Comparison of ENCODE assay signal across 9 cellular contexts in the genomic region with DNA sequence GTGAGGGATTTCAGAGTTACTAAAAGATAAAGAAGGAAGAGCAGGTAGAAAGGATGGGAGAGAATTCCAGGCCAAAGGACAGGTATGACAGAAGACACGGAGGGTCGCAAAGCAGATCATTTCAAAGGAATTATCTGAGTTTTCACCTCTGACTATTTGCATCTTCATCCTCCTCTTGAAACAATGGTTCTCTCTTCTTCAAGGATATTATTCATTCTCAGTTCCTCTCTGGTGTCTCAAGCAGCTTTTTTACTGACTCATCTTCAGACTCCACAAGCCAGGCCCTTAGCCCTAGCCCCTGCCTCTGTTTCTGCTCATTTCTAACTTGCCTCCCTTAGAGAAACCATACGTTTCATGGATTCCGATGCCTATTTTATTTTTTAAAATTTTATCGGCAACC. TPM values are rescaled to one million over a fixed set of nuclear protein-coding genes. Genes with fewer than 3 reads are reported as not detected.
DNase-seq lines count a peak whose midpoint lies in the region; ATAC-seq and TF ChIP-seq lines count a peak whose summit lies in the region.
"Had no signal": no experiment of that assay in that cellular context is flagged by ENCODE, and none has a peak within 500 bp of the region (broad histone marks: within the 10 kb centered on the region; RNA-seq: fewer than 3 reads in every experiment).

No MANE protein-coding gene starts in this region.

- H3K9me3 ChIP-seq in endodermal cell (ENCODE audit: control insufficient read depth, low read length): no peaks in the 10 kb centered on the region
- no peaks in the 10 kb centered on the region for H3K9me3 ChIP-seq in heart right ventricle

- ATAC-seq in GM18858 (IDR thresholded peaks at IDR 0.05; ENCODE audit: unreplicated experiment) (peak; percentile 96), GM21528 (IDR thresholded peaks at IDR 0.05; ENCODE audit: low FRiP score, unreplicated experiment) (peak; percentile 92), HG03196 (IDR thresholded peaks at IDR 0.05; ENCODE audit: unreplicated experiment) (peak; percentile 93), heart right ventricle (no peak)

- H3K27ac ChIP-seq in endodermal cell (ENCODE audit: low read depth, low read length): no peak overlapping the region
- H3K27ac ChIP-seq in heart right ventricle: no peak overlapping the region

- DNase-seq in endodermal cell: no peak
- DNase-seq in hypothalamus (lab: John Stamatoyannopoulos, UW): no peak
- DNase-seq in heart right ventricle: no peak
- DNase-seq in germinal center (ENCODE audit: low spot score): no peak
- no peak for DNase-seq in dedifferentiated amniotic fluid mesenchymal stem cell (ENCODE audit: extremely low spot score)
- DNase-seq: NCI-H1105 treated with DMSO at 0.1 percent for 48 hours had no signal

- no peaks in the 10 kb centered on the region for H3K27me3 Mint-ChIP-seq in endodermal cell (ENCODE audit: insufficient read depth)

- TF ChIP-seq CTCF in endodermal cell (conservative IDR thresholded peaks at IDR 0.05) (no peak), heart right ventricle (IDR thresholded peaks at IDR 0.05) (no peak)

- H3K27me3 ChIP-seq in endodermal cell (ENCODE audit: control insufficient read depth, insufficient read depth, low read length, poor library complexity, severe bottlenecking) (no peaks in the 10 kb centered on the region), heart right ventricle (no peaks in the 10 kb centered on the region)

- no peak overlapping the region for H3K4me3 Mint-ChIP-seq in endodermal cell

- H3K36me3 Mint-ChIP-seq in endodermal cell (ENCODE audit: low read depth): peaks cover 70% of the 10 kb centered on the region

- H3K4me3 ChIP-seq in endodermal cell (ENCODE audit: low read length) (no peak overlapping the region), heart right ventricle (no peak overlapping the region)

- H3K27ac Mint-ChIP-seq in endodermal cell: peak overlapping the region; percentile 78

- no peaks in the 10 kb centered on the region for H3K9me3 Mint-ChIP-seq in endodermal cell

- no peaks in the 10 kb centered on the region for H3K4me1 ChIP-seq in endodermal cell (ENCODE audit: control insufficient read depth, insufficient read depth, low read length)
- H3K4me1 ChIP-seq in heart right ventricle: no peaks in the 10 kb centered on the region

- H3K36me3 ChIP-seq in endodermal cell (ENCODE audit: control insufficient read depth, insufficient read depth, low read length): peaks cover 59% of the 10 kb centered on the region
- H3K36me3 ChIP-seq in heart right ventricle: peaks cover 0 to 97% (median 34%) of the 10 kb centered on the region in 9 donors

- peaks cover 13% of the 10 kb centered on the region for H3K4me1 Mint-ChIP-seq in endodermal cell

- WGBS in endodermal cell (ENCODE audit: insufficient coverage in 1 of 2, insufficient read length in 1 of 2), 2 experiments: 95 to 97% methylated on average over 5 of the region's 5 CpGs
- 95 to 96% methylated on average over 5 of the region's 5 CpGs for WGBS in heart right ventricle, 2 donors

- intact Hi-C loops in heart right ventricle (cut with DNase I): no loop called here

- H3K9ac ChIP-seq in endodermal cell (ENCODE audit: extremely low read depth, low read length, poor library complexity, severe bottlenecking): no peak overlapping the region

RNA-seq across cellular contexts. Expression of a gene that starts 15.0 kb away (rescaled TPM):
- total RNA-seq in endodermal cell: 10 to 100 TPM; 22.1 to 23.9 TPM
- 18.1 TPM for polyA plus RNA-seq in endodermal cell (2013, experiment 1 of 2)
- 20.1 TPM for polyA plus RNA-seq in endodermal cell (2013, experiment 2 of 2)
- total RNA-seq in heart right ventricle: 10 to 100 TPM; 13.5 to 16.7 (median 14.5) TPM
- 10 to 100 TPM in 1 of 2 donors, 1 to 10 TPM in 1; 8.4 to 20.5 TPM for polyA plus RNA-seq in heart right ventricle

RNA-seq across cellular contexts. Expression of a gene that starts 34.1 kb away (rescaled TPM):
- 10 to 100 TPM; 13.5 to 20.9 TPM for total RNA-seq in endodermal cell
- polyA plus RNA-seq in endodermal cell (2013, experiment 1 of 2): 20.6 TPM
- 22.4 TPM for polyA plus RNA-seq in endodermal cell (2013, experiment 2 of 2)
- 1 to 10 TPM in 1 of 10 donors, under 1 TPM in 7, not detected in 2; 0.02 to 1.3 (median 0.06) TPM for total RNA-seq in heart right ventricle
- polyA plus RNA-seq in heart right ventricle: under 1 TPM; under 0.01 to 0.03 TPM

Comparison
In these comparisons a context has a peak if more than half of its experiments do, and no peak if none do; other contexts are left out.
1. ATAC-seq: peak in GM18858 (single experiment), GM21528 (single experiment) and HG03196 (single experiment); none in heart right ventricle (0 of 8).
2. RNA of a gene that starts 34.1 kb away (total RNA-seq): 13.5 to 20.9 TPM in endodermal cell; 0.02 to 1.3 TPM in heart right ventricle; every median in the first group is over 4 times any median in the second.